Comparison of ENCODE assay signal across 8 cellular contexts in genomic region chr7:55365680-55366460, GRCh38. TPM values are rescaled to one million over a fixed set of nuclear protein-coding genes. Genes with fewer than 3 reads are reported as not detected.
A peak's percentile ranks its signal among the peaks of the same experiment; 100 is the strongest.
DNase-seq lines count a peak whose midpoint lies in the region; ATAC-seq and TF ChIP-seq lines count a peak whose summit lies in the region.

No MANE protein-coding gene starts in this region.

- H3K27me3 Mint-ChIP-seq in GM23338 (ENCODE audit: insufficient read depth, low read depth, poor library complexity) = peaks cover 10% of the 10 kb centered on the region
- H3K27me3 Mint-ChIP-seq in activated T-helper 2 cell treated with anti-CD3 and anti-CD28 coated beads, Interferon-gamma antibody, Interleukin-2, Interleukin-4, amounts not matched to agents 10 μg/mL and 5 μg/mL and 100 μg/mL, durations not matched to agents 14 hours and 24 hours and 36 hours (ENCODE audit: low read depth) = peaks cover 3% of the 10 kb centered on the region
- H3K27me3 Mint-ChIP-seq in natural killer cell treated with Interleukin-12 subunit alpha and Interleukin-12 subunit beta and Interleukin-15 and Interleukin-18, amount 100 ng/mL, for 72 hours = peaks cover 0 to 9% of the 10 kb centered on the region in 2 donors

- H3K4me2 ChIP-seq in GM23338 = peak overlapping the region; percentile 85

- intact Hi-C loops in activated T-helper 2 cell treated with anti-CD3 and anti-CD28 coated beads, Interferon-gamma antibody, Interleukin-2, Interleukin-4, amounts not matched to agents 10 μg/mL and 5 μg/mL and 100 μg/mL, durations not matched to agents 14 hours and 24 hours and 36 hours (cut with micrococcal nuclease) = loop anchor here (1.0 to 5.0 kb wide), 10 partner anchors 18 to 740 kb away; partner anchors contain the start of genes CHCHD2, MRPS17, SEC61G and SUMF2

- peak overlapping the region; percentile 96 for H3K27ac ChIP-seq in GM23338 (ENCODE audit: low read depth)

- no peaks in the 10 kb centered on the region for H4K20me1 ChIP-seq in GM23338 (replicated peaks; ENCODE audit: insufficient read depth)

- H3K27me3 ChIP-seq in GM23338 (ENCODE audit: insufficient read depth) = no peaks in the 10 kb centered on the region

- H3K79me2 ChIP-seq in GM23338 (replicated peaks; ENCODE audit: insufficient read depth) = peaks cover 6% of the 10 kb centered on the region; the same call in 1 of the 2 replicates

- no peaks in the 10 kb centered on the region for H3F3A ChIP-seq in GM23338 (replicated peaks; ENCODE audit: low read depth)

- DNase-seq in EL = peak; percentile 95
- DNase-seq in GM23338 (ENCODE audit: low spot score) = peak; percentile 94
- peak; percentile 90 to 94 for DNase-seq in Kasumi-1 (lab: John Stamatoyannopoulos, UW)
- peak; percentile 98 for DNase-seq in RPMI7951 (ENCODE audit: low read depth)
- DNase-seq in activated T-helper 2 cell treated with anti-CD3 and anti-CD28 coated beads, Interferon-gamma antibody, Interleukin-2, Interleukin-4, amounts not matched to agents 10 μg/mL and 5 μg/mL and 100 μg/mL, durations not matched to agents 14 hours and 24 hours and 36 hours (ENCODE audit: low spot score) = peak; percentile 94
- DNase-seq in fibroblast of pulmonary artery (ENCODE audit: low read depth) = peak; percentile 98
- peak; percentile 97 for DNase-seq in natural killer cell treated with Interleukin-12 subunit alpha and Interleukin-12 subunit beta and Interleukin-15 and Interleukin-18, amount 100 ng/mL, for 72 hours (ENCODE audit: low spot score)
- DNase-seq in stimulated activated naive CD4-positive, alpha-beta T cell treated with Interleukin-2 at 50 U/mL for 16 hours (lab: John Stamatoyannopoulos, UW) = peak; percentile 92

- H3K4me3 ChIP-seq in GM23338 (peak overlapping the region; percentile 98), fibroblast of pulmonary artery (replicated peaks; ENCODE audit: low read depth, low read length) (peak overlapping the region; percentile 94)

- peak; percentile 87 for ATAC-seq in GM23338
- peak; percentile 94 to 95 for ATAC-seq in natural killer cell treated with Interleukin-12 subunit alpha and Interleukin-12 subunit beta and Interleukin-15 and Interleukin-18, amount 100 ng/mL, for 72 hours

- H3K9me3 Mint-ChIP-seq in GM23338 = no peaks in the 10 kb centered on the region
- H3K9me3 Mint-ChIP-seq in activated T-helper 2 cell treated with anti-CD3 and anti-CD28 coated beads, Interferon-gamma antibody, Interleukin-2, Interleukin-4, amounts not matched to agents 10 μg/mL and 5 μg/mL and 100 μg/mL, durations not matched to agents 14 hours and 24 hours and 36 hours = no peaks in the 10 kb centered on the region
- H3K9me3 Mint-ChIP-seq in natural killer cell treated with Interleukin-12 subunit alpha and Interleukin-12 subunit beta and Interleukin-15 and Interleukin-18, amount 100 ng/mL, for 72 hours = no peaks in the 10 kb centered on the region

- H3K9me2 ChIP-seq in GM23338 (ENCODE audit: insufficient read depth) = no peaks in the 10 kb centered on the region

- H3K27ac Mint-ChIP-seq in GM23338 = peak overlapping the region; percentile 98
- H3K27ac Mint-ChIP-seq in activated T-helper 2 cell treated with anti-CD3 and anti-CD28 coated beads, Interferon-gamma antibody, Interleukin-2, Interleukin-4, amounts not matched to agents 10 μg/mL and 5 μg/mL and 100 μg/mL, durations not matched to agents 14 hours and 24 hours and 36 hours = peak overlapping the region; percentile 98
- peak overlapping the region; percentile 90 to 95 for H3K27ac Mint-ChIP-seq in natural killer cell treated with Interleukin-12 subunit alpha and Interleukin-12 subunit beta and Interleukin-15 and Interleukin-18, amount 100 ng/mL, for 72 hours

- H3K4me1 Mint-ChIP-seq in GM23338 = peaks cover 19% of the 10 kb centered on the region
- H3K4me1 Mint-ChIP-seq in activated T-helper 2 cell treated with anti-CD3 and anti-CD28 coated beads, Interferon-gamma antibody, Interleukin-2, Interleukin-4, amounts not matched to agents 10 μg/mL and 5 μg/mL and 100 μg/mL, durations not matched to agents 14 hours and 24 hours and 36 hours (ENCODE audit: low read depth) = peaks cover 18% of the 10 kb centered on the region
- peaks cover 17 to 20% of the 10 kb centered on the region in 2 donors for H3K4me1 Mint-ChIP-seq in natural killer cell treated with Interleukin-12 subunit alpha and Interleukin-12 subunit beta and Interleukin-15 and Interleukin-18, amount 100 ng/mL, for 72 hours (ENCODE audit: low read depth in 2 of 2)

- H2AFZ ChIP-seq in GM23338 = peak overlapping the region; percentile 90

- H3K4me1 ChIP-seq in GM23338 (ENCODE audit: insufficient read depth) = peaks cover 6% of the 10 kb centered on the region; the same call in 1 of the 2 replicates

- H3K4me3 Mint-ChIP-seq in GM23338 = peak overlapping the region; percentile 94
- H3K4me3 Mint-ChIP-seq in activated T-helper 2 cell treated with anti-CD3 and anti-CD28 coated beads, Interferon-gamma antibody, Interleukin-2, Interleukin-4, amounts not matched to agents 10 μg/mL and 5 μg/mL and 100 μg/mL, durations not matched to agents 14 hours and 24 hours and 36 hours (ENCODE audit: low read depth) = peak overlapping the region; percentile 97
- peak overlapping the region; percentile 97 for H3K4me3 Mint-ChIP-seq in natural killer cell treated with Interleukin-12 subunit alpha and Interleukin-12 subunit beta and Interleukin-15 and Interleukin-18, amount 100 ng/mL, for 72 hours

- TF ChIP-seq CTCF in GM23338 (conservative IDR thresholded peaks at IDR 0.05; ENCODE audit: low read depth in 2 of 2) (peak in 1 of 2 experiments; percentile 26; a peak in 1 of 4 replicates), fibroblast of pulmonary artery (IDR thresholded peaks at IDR 0.05; ENCODE audit: low read length, missing control alignments) (no peak)

- H3K36me3 ChIP-seq in GM23338 (ENCODE audit: insufficient read depth) = no peaks in the 10 kb centered on the region

- H3K36me3 Mint-ChIP-seq in GM23338 (ENCODE audit: low read depth) = peaks cover 8% of the 10 kb centered on the region; the same call in 2 of the 3 replicates
- H3K36me3 Mint-ChIP-seq in activated T-helper 2 cell treated with anti-CD3 and anti-CD28 coated beads, Interferon-gamma antibody, Interleukin-2, Interleukin-4, amounts not matched to agents 10 μg/mL and 5 μg/mL and 100 μg/mL, durations not matched to agents 14 hours and 24 hours and 36 hours (ENCODE audit: low read depth) = peaks cover 12% of the 10 kb centered on the region
- H3K36me3 Mint-ChIP-seq in natural killer cell treated with Interleukin-12 subunit alpha and Interleukin-12 subunit beta and Interleukin-15 and Interleukin-18, amount 100 ng/mL, for 72 hours = no peaks in the 10 kb centered on the region

TF ChIP-seq in GM23338, 12 proteins besides CTCF, POLR2A, EP300 and RAD21 (continues in another document):
- TF ChIP-seq POLR2AphosphoS5 (IDR thresholded peaks at IDR 0.05; ENCODE audit: low read depth) (peak; percentile 65; the same call in 1 of the 2 replicates), NANOG (IDR thresholded peaks at IDR 0.05; ENCODE audit: borderline replicate concordance) (no peak), JUNB (IDR thresholded peaks at IDR 0.05; ENCODE audit: unreplicated experiment) (no peak), CREB1 (CRISPR knock-in tag; IDR thresholded peaks at IDR 0.05; ENCODE audit: low read depth) (peak; percentile 100), EZH2phosphoT487 (IDR thresholded peaks at IDR 0.05; ENCODE audit: unreplicated experiment) (no peak)

RNA-seq across cellular contexts. Expression of gene LANCL2, which starts 0.7 kb away (rescaled TPM):
- 9.8 and 10.7 TPM in 2 replicates for total RNA-seq in GM23338 (2014; rRNA removed; shearing (Covaris generic))
- polyA plus RNA-seq in GM23338 (2016; fragmentation: Nextera tagmentation; extraction: Ambion mirVana) = 7.3 and 7.9 TPM in 2 replicates
- 17.4 and 29.1 TPM in 2 replicates for total RNA-seq in RPMI7951 (2014; rRNA removed; shearing (Covaris generic))
- 8.6 and 9.5 TPM in 2 replicates for total RNA-seq in activated T-helper 2 cell treated with anti-CD3 and anti-CD28 coated beads, Interferon-gamma antibody, Interleukin-2, Interleukin-4, amounts not matched to agents 10 μg/mL and 5 μg/mL and 100 μg/mL, durations not matched to agents 14 hours and 24 hours and 36 hours
- total RNA-seq in natural killer cell treated with Interleukin-12 subunit alpha and Interleukin-12 subunit beta and Interleukin-15 and Interleukin-18, amount 100 ng/mL, for 72 hours = 10 to 100 TPM; 14.3 to 28.2 TPM

Comparison
In these comparisons a context has a peak if more than half of its experiments do, and no peak if none do; other contexts are left out.
1. Peak in every context shown above with its lines: DNase-seq, ATAC-seq, H3K4me3 ChIP-seq and H3K27ac ChIP-seq.